ENCODE assay signal across 8 cellular contexts in the genomic region with DNA sequence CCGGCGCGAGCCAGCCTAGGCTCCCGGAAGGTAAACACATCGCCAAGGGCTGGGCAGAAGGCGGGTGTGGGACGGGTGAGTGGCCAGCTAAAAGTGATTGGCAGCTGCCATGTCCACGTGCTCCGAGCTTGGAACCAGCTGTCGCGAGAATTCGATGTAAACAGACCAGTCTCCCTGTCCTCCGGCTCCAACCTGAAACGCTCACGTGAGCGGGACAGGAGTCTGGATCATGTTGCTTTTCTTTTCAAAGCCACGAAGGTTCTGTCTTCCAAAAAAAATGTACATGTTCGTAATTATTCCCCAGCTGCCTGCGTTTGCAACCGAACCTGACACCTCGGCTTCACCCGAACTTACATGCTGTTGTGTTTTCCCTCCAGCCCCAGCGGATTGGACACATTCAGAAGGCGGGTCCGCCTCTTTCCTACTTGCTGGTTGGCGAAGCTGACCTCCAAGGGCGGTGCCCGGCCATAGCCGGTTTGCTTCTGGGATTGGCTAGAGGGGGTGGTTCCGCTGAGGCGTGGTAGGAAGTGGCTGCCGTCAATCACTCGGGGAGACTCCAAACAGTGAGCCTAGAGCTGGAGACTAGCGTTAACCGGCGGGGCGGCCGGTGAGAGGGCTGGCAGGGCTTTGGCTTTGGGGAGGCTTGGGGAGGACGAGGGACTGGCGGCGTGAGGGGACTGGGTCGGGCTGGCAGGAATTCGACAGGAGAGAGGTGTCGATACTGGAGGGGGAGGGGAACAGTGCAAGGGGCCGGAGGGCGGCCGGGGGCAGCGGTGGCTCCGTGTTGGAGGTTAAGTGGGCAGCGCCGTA. TPM values are rescaled to one million over a fixed set of nuclear protein-coding genes. Genes with fewer than 3 reads are reported as not detected.
DNase-seq lines count a peak whose midpoint lies in the region; ATAC-seq and FAIRE-seq lines count a peak whose summit lies in the region.

BCAS3 (plus strand) TSS at position 544 of the 810 bp plus-strand sequence.

- H3K27me3 ChIP-seq in NT2/D1 (ENCODE audit: insufficient read depth, insufficient read length) = no peaks in the 10 kb centered on the region

- DNase-seq in COR-L47 (lab: John Stamatoyannopoulos, UW) (peak; percentile 98), HUDEP-2 (lab: John Stamatoyannopoulos, UW; ENCODE audit: unreplicated experiment in 76 of 76) (peak; percentile 36 to 99 (median 96)), NT2/D1 (ENCODE audit: low read depth, low spot score) (peak; percentile 96)
- peak; percentile 91 for DNase-seq in activated CD8-positive, alpha-beta memory T cell treated with anti-CD3 and anti-CD28 coated beads, Interleukin-2, amount 50 U/mL, for 1 hour (ENCODE audit: extremely low read depth)
- peak; percentile 90 to 97 for DNase-seq in stimulated activated CD8-positive, alpha-beta memory T cell treated with anti-CD3 and anti-CD28 coated beads, Interleukin-15, amount 100 ng/mL, for 4 hours (ENCODE audit: low read depth in 2 of 2)

- H3K9me3 ChIP-seq in NT2/D1 (ENCODE audit: insufficient read depth, low read length) (0 out of 2 replicates have a peak, but pooled peaks cover 5% of the 10 kb centered on the region), mesodermal cell (ENCODE audit: control insufficient read depth, low read length) (no peaks in the 10 kb centered on the region)

- H3K4me1 ChIP-seq in NT2/D1 (ENCODE audit: insufficient read depth, insufficient read length) (no peaks in the 10 kb centered on the region), mesodermal cell (ENCODE audit: control insufficient read depth, insufficient read depth, low read length, poor library complexity, severe bottlenecking) (no peaks in the 10 kb centered on the region)

- peak within 1 kb of the TSS; percentile 72 for H3K27ac ChIP-seq in mesodermal cell (ENCODE audit: low read depth, low read length, severe bottlenecking)

- H3K4me3 ChIP-seq in NT2/D1 (ENCODE audit: insufficient read length, low read depth) (peak within 1 kb of the TSS; percentile 88), mesodermal cell (ENCODE audit: extremely low read depth, insufficient read depth, low read length, poor library complexity, severe bottlenecking) (peak within 1 kb of the TSS; percentile 75)

- 0% methylated on average over 39 to 51 of the region's 51 CpGs for WGBS in mesodermal cell (ENCODE audit: insufficient coverage in 2 of 2), 2 experiments

- FAIRE-seq in endometrium (lab: Jason Lieb, UNC) = peak; percentile 95

- no peaks in the 10 kb centered on the region for H3K36me3 ChIP-seq in NT2/D1 (ENCODE audit: insufficient read depth, insufficient read length, low read length)
- no peaks in the 10 kb centered on the region for H3K36me3 ChIP-seq in mesodermal cell (ENCODE audit: control insufficient read depth, insufficient read depth, low read length)

- ATAC-seq in GM21381 (IDR thresholded peaks at IDR 0.05; ENCODE audit: unreplicated experiment) = peak; percentile 96

- H3K9ac ChIP-seq in NT2/D1 (ENCODE audit: insufficient read length, low read depth) = peak within 1 kb of the TSS; percentile 79

RNA-seq across cellular contexts. Expression of gene BCAS3, which starts in this region (rescaled TPM):
- 21.5 TPM for polyA plus RNA-seq in mesodermal cell (2013, experiment 1 of 2)
- 16.5 TPM for polyA plus RNA-seq in mesodermal cell (2013, experiment 2 of 2)

Comparison
In these comparisons a context has a peak if more than half of its experiments do, and no peak if none do; other contexts are left out.
1. Peak in every context shown above with its lines: DNase-seq, ATAC-seq, H3K4me3 ChIP-seq and H3K27ac ChIP-seq.